In the genomic region with DNA sequence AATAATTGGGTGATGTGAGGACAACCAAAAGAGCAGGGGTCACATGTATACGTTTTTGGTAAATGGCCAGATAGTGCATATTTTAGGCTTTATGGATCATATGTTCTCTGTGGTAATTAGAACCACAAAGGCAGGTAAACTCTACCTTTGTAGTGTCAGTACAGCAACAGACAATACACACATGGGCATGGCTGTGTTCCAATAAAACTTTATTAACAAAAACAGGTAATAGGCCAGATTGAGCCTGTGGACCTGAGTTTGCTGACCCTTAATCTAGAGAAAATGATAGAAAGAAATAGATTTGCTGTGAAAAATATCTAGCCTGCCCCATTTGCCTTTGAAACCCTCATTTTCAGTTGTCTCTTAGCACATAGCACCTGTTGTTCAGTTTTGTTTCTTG, we compare ENCODE assay signal across 33 cellular contexts.
"Had no signal": no experiment of that assay in that cellular context is flagged by ENCODE, and none has a peak within 500 bp of the region (broad histone marks: within the 10 kb centered on the region; RNA-seq: fewer than 3 reads in every experiment).

No MANE protein-coding gene starts in this region.

- ATAC-seq: activated naive CD4-positive, alpha-beta T cell treated with anti-CD3 and anti-CD28 coated beads, Interleukin-2, amount 50 U/mL, for 72 hours; activated naive CD8-positive, alpha-beta T cell treated with anti-CD3 and anti-CD28 coated beads, Interleukin-2, amount 50 U/mL, for 24 hours; activated T-cell treated with anti-CD3 and anti-CD28 coated beads, Interleukin-2, amount 50 U/mL, for 4 hours; activated T-cell treated with anti-CD3 and anti-CD28 coated beads, Interleukin-2, amount 50 U/mL, for 72 hours; activated T-helper 17 cell treated with anti-CD3 and anti-CD28 coated beads, Interleukin-2, amount 50 U/mL, for 72 hours; body of pancreas had no signal

- H3K27me3 ChIP-seq: adrenal gland, ascending aorta, body of pancreas, brain microvascular endothelial cell, breast epithelium, cardiac muscle cell had no signal

- H3K4me1 ChIP-seq: adrenal gland, ascending aorta, body of pancreas, breast epithelium had no signal

- H3K4me3 ChIP-seq: adrenal gland, ascending aorta, body of pancreas, breast epithelium, cardiac muscle cell had no signal

- DNase-seq: activated effector memory CD4-positive, alpha-beta T cell treated with anti-CD3 and anti-CD28 coated beads, Interleukin-2, amount 50 U/mL, for 16 hours; activated effector memory CD4-positive, alpha-beta T cell treated with Interleukin-2 at 50 U/mL for 16 hours; activated gamma-delta T cell; activated gamma-delta T cell treated with Interleukin-2 at 50 U/mL for 16 hours; activated naive CD4-positive, alpha-beta T cell; activated naive CD4-positive, alpha-beta T cell treated with anti-CD3 and anti-CD28 coated beads for 36 hours; activated naive CD4-positive, alpha-beta T cell treated with anti-CD3 and anti-CD28 coated beads, Interleukin-2, amount 10 ng/mL, durations not matched to agents 7 days and 5 days; activated naive CD4-positive, alpha-beta T cell treated with anti-CD3 and anti-CD28 coated beads, Interleukin-2, amount 50 U/mL, for 16 hours; activated naive CD4-positive, alpha-beta T cell treated with Interleukin-2 at 50 U/mL for 16 hours; activated naive CD8-positive, alpha-beta T cell treated with anti-CD3 and anti-CD28 coated beads for 36 hours; activated naive CD8-positive, alpha-beta T cell treated with anti-CD3 and anti-CD28 coated beads, Interleukin-2, amount 10 ng/mL, durations not matched to agents 7 days and 5 days; activated naive CD8-positive, alpha-beta T cell treated with anti-CD3 and anti-CD28 coated beads, Interleukin-2, amount 50 U/mL, for 24 hours; activated T-cell treated with anti-CD3 and anti-CD28 coated beads, Interleukin-2, amount 50 U/mL, for 4 hours; activated T-cell treated with anti-CD3 and anti-CD28 coated beads, Interleukin-2, amount 50 U/mL, for 48 hours; activated T-cell treated with anti-CD3 and anti-CD28 coated beads, Interleukin-2, amount 50 U/mL, for 72 hours; adrenal gland; amniotic stem cell; amygdala; anterior cingulate cortex; aorta; body of pancreas; brain microvascular endothelial cell; caudate nucleus; central memory CD4-positive, alpha-beta T cell; cerebellar nuclear complex had no signal

- H3K27ac ChIP-seq: adrenal gland, ascending aorta, body of pancreas, brain microvascular endothelial cell, breast epithelium, cardiac muscle cell had no signal

- H3K36me3 ChIP-seq: adrenal gland, ascending aorta, brain microvascular endothelial cell, breast epithelium, cardiac muscle cell had no signal

- H3K9me3 ChIP-seq: adrenal gland, ascending aorta, body of pancreas, breast epithelium had no signal

- FAIRE-seq: astrocyte, bronchial epithelial cell, colon had no signal
